In the genomic region with DNA sequence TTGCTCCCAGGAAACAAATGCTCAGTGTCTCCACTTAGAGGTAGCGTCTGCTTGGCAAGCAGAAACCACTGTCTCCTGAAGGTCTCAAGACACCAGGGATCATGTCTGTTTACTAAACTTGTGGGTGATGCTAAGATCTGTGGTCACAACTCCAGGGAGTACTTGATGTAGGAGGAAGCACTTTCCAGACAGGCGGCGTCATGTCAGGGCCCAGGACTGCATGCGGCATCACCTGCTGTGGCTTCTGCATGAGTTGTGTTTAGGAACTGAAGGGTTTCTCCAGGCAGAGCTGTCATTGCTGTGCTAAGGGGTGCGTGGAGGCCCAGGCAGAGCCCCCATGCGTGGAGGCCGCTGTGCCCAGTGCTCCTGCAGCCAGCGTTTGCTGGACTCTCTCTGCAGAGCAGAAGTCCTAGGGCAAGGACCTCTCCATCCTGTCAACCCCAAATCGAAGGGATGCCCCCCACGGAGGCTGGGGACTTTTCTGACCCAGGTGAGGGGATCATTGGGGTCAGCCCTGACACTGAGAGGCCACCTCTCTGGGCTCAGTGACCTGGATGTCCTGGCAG, we compare ENCODE assay signal across 25 cellular contexts.
"Had no signal": no experiment of that assay in that cellular context is flagged by ENCODE, and none has a peak within 500 bp of the region (broad histone marks: within the 10 kb centered on the region; RNA-seq: fewer than 3 reads in every experiment).

No MANE protein-coding gene starts in this region.

- H3K27ac ChIP-seq: esophagus squamous epithelium, heart right ventricle, parathyroid adenoma, psoas muscle, sigmoid colon, upper lobe of left lung, vagina, VCaP had no signal

- H3K9me3 ChIP-seq: esophagus squamous epithelium, heart right ventricle, psoas muscle, sigmoid colon, upper lobe of left lung, vagina had no signal

- H3K36me3 ChIP-seq: esophagus squamous epithelium, heart right ventricle, upper lobe of left lung, vagina had no signal

- H2AFZ ChIP-seq: parathyroid adenoma had no signal

- H3K27me3 ChIP-seq: sigmoid colon, upper lobe of left lung, vagina had no signal

- ATAC-seq: activated naive CD4-positive, alpha-beta T cell treated with anti-CD3 and anti-CD28 coated beads, Interleukin-2, amount 50 U/mL, for 72 hours; psoas muscle; stimulated activated memory B cell treated with anti-CD40 and anti-IgM and Interleukin-4, amounts not matched to agents 10 μg/mL and 1 μg/mL and 100 μg/mL, for 72 hours; stimulated activated naive CD8-positive, alpha-beta T cell treated with anti-CD3 and anti-CD28 coated beads, Interleukin-15, amount 100 ng/mL, for 72 hours had no signal

- FAIRE-seq: colon, small intestine had no signal

- H3K9ac ChIP-seq: parathyroid adenoma had no signal

- DNase-seq: activated CD4-positive, alpha-beta memory T cell treated with anti-CD3 and anti-CD28 coated beads for 36 hours; activated CD4-positive, alpha-beta T cell treated with anti-CD3 and anti-CD28 coated beads for 4 hours; activated naive CD4-positive, alpha-beta T cell; activated T-cell treated with anti-CD3 and anti-CD28 coated beads, Interleukin-2, amount 50 U/mL, for 48 hours; anterior cingulate cortex; dermis blood vessel endothelial cell; effector CD4-positive, alpha-beta T cell; esophagus squamous epithelium; foreskin melanocyte; heart right ventricle; psoas muscle; sigmoid colon; small intestine; stimulated activated CD4-positive, alpha-beta T cell treated with anti-CD3 and anti-CD28 coated beads, Interleukin-4, amount 100 ng/mL, for 4 hours; stimulated activated CD8-positive, alpha-beta memory T cell treated with anti-CD3 and anti-CD28 coated beads, Interleukin-4, amount 100 ng/mL, for 48 hours; stimulated activated naive CD8-positive, alpha-beta T cell treated with anti-CD3 and anti-CD28 coated beads, Interleukin-15, amount 100 ng/mL, for 72 hours; substantia nigra; T-helper 1 cell had no signal

- H3K79me2 ChIP-seq: parathyroid adenoma had no signal

- H3K4me3 ChIP-seq: esophagus squamous epithelium, heart right ventricle, psoas muscle, sigmoid colon, upper lobe of left lung, vagina had no signal

- H3K4me1 ChIP-seq: heart right ventricle, parathyroid adenoma, psoas muscle, sigmoid colon, upper lobe of left lung, vagina had no signal
